Comparison of ENCODE assay signal across 8 cellular contexts in the genomic region with DNA sequence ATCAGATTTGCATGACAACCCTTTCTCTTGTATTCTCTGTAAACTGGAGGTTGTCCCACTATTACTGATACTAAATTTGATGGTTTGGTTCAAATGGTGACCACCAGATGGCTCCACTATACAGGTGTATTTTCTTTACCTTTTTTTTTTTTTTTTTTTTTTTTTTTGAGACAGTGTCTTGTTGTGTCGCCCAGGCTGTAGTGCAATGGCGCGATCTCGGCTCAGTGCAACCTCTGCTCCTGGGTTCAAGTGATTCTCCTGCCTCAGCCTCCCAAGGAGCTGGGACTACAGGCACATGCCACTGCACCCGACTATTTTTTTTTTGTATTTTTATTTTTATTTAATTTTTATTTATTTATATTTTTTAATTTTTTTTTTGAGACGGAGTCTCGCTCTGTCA. TPM values are rescaled to one million over a fixed set of nuclear protein-coding genes. Genes with fewer than 3 reads are reported as not detected.
DNase-seq lines count a peak whose midpoint lies in the region; ATAC-seq, FAIRE-seq and TF ChIP-seq lines count a peak whose summit lies in the region.

No MANE protein-coding gene starts in this region.

- H3K9me3 Mint-ChIP-seq in astrocyte (ENCODE audit: unreplicated experiment): peaks cover 2% of the 10 kb centered on the region

- peaks cover 16% of the 10 kb centered on the region for H3K4me1 ChIP-seq in astrocyte (ENCODE audit: insufficient read depth, low read length)
- peaks cover 0 to 35% (median 4%) of the 10 kb centered on the region in 4 donors for H3K4me1 ChIP-seq in right lobe of liver

- intact Hi-C loops in right lobe of liver (cut with DNase I): no loop called here
- intact Hi-C loops in lower leg skin (cut with DNase I; ENCODE audit: low total_unique reads): no loop called here

- H3K9me3 ChIP-seq in astrocyte (ENCODE audit: insufficient read depth, low read depth, low read length) (no peaks in the 10 kb centered on the region), right lobe of liver (no peaks in the 10 kb centered on the region)

- no peak for FAIRE-seq in astrocyte (lab: Jason Lieb, UNC)

- peak; percentile 29 for TF ChIP-seq CTCF in astrocyte (IDR thresholded peaks at IDR 0.05; ENCODE audit: insufficient read depth, low read depth, low read length)
- TF ChIP-seq CTCF in right lobe of liver (IDR thresholded peaks at IDR 0.05): peak; percentile 30 to 51 (median 41)
- TF ChIP-seq CTCF in lower leg skin (IDR thresholded peaks at IDR 0.05): no peak

- H3K4me3 Mint-ChIP-seq in astrocyte (ENCODE audit: unreplicated experiment): no peak overlapping the region

- H3K27ac Mint-ChIP-seq in astrocyte (ENCODE audit: unreplicated experiment): no peak overlapping the region

- no peak overlapping the region for H2AFZ ChIP-seq in astrocyte (ENCODE audit: low read depth, low read length)

- peak; percentile 6 to 61 (median 45) for ATAC-seq in right lobe of liver

- H4K20me1 ChIP-seq in astrocyte (ENCODE audit: insufficient read depth, low read length): peaks cover 17% of the 10 kb centered on the region

- no peaks in the 10 kb centered on the region for H3K27me3 ChIP-seq in astrocyte (ENCODE audit: insufficient read depth, low read length)
- no peaks in the 10 kb centered on the region for H3K27me3 ChIP-seq in right lobe of liver

- no peaks in the 10 kb centered on the region for H3K27me3 Mint-ChIP-seq in astrocyte (ENCODE audit: low read depth, unreplicated experiment)

- no peak overlapping the region for H3K4me2 ChIP-seq in astrocyte (ENCODE audit: low read length)

- H3K27ac ChIP-seq in astrocyte (ENCODE audit: low read depth, low read length) (no peak overlapping the region), right lobe of liver (no peak overlapping the region)

- in situ Hi-C loops in ACHN (cut with HindIII; ENCODE audit: low pct_ligation_motif_present, low pct_unique_long_range_greater_than_20kb, low sequenced_read_pairs): no loop called here

- TF ChIP-seq POLR2A in right lobe of liver (IDR thresholded peaks at IDR 0.05) (no peak), lower leg skin (IDR thresholded peaks at IDR 0.05) (no peak)

- H3K9ac ChIP-seq in astrocyte (ENCODE audit: low read length): no peak overlapping the region

- H3K36me3 Mint-ChIP-seq in astrocyte (ENCODE audit: low read depth, unreplicated experiment): peaks cover 2% of the 10 kb centered on the region

- H3K4me3 ChIP-seq in astrocyte (ENCODE audit: insufficient read depth, low read depth, low read length): no peak overlapping the region
- H3K4me3 ChIP-seq in right lobe of liver: no peak overlapping the region
- no peak overlapping the region for H3K4me3 ChIP-seq in lower leg skin (ENCODE audit: low read depth, poor library complexity, severe bottlenecking)

- H3K79me2 ChIP-seq in astrocyte (ENCODE audit: insufficient read depth, low read length): peaks cover 40% of the 10 kb centered on the region

- 60% methylated on average over 6 of the region's 7 CpGs for WGBS in right lobe of liver (ENCODE audit: insufficient coverage, low coverage, low lambda C conversion rate, missing lambda C conversion rate)
- WGBS in lower leg skin, 2 donors: 58 to 65% methylated on average over 7 of the region's 7 CpGs

- DNase-seq in ACHN (peak; percentile 31), ELR (ENCODE audit: low read depth) (peak; percentile 51), NCI-H2107 treated with DMSO at 0.1 percent for 48 hours (lab: John Stamatoyannopoulos, UW; ENCODE audit: unreplicated experiment) (peak; percentile 12), astrocyte (ENCODE audit: low read depth) (no peak), right lobe of liver (no peak), COR-L47 (lab: John Stamatoyannopoulos, UW) (no peak), pons (ENCODE audit: low spot score) (no peak), lower leg skin (ENCODE audit: low spot score in 2 of 2) (no peak)

- H3K36me3 ChIP-seq in astrocyte (ENCODE audit: insufficient read depth, low read length) (no peaks in the 10 kb centered on the region), right lobe of liver (no peaks in the 10 kb centered on the region)

- H3K4me1 Mint-ChIP-seq in astrocyte (ENCODE audit: low read depth, unreplicated experiment): peaks cover 2% of the 10 kb centered on the region

RNA-seq across cellular contexts. Expression of a gene that starts 6.6 kb away (rescaled TPM):
- total RNA-seq in astrocyte (84.7 and 93.8 TPM in 2 replicates), right lobe of liver (10 to 100 TPM; 21.1 to 64.3 (median 37.6) TPM), lower leg skin (10 to 100 TPM; 57.8 to 76.7 (median 67.9) TPM)

RNA-seq across cellular contexts. Expression of a gene that starts 27.7 kb away (rescaled TPM):
- total RNA-seq in astrocyte: 55.9 and 64.0 TPM in 2 replicates
- 1,000 to 10,000 TPM in 3 of 6 experiments, 100 to 1,000 TPM in 3; 606 to 3,254 (median 1,720) TPM for total RNA-seq in right lobe of liver
- 100 to 1,000 TPM; 117 to 280 (median 190) TPM for total RNA-seq in lower leg skin

RNA-seq across cellular contexts. Expression of a gene that starts 41.1 kb away (rescaled TPM):
- total RNA-seq in astrocyte (59.1 and 96.7 TPM in 2 replicates), right lobe of liver (100 to 1,000 TPM in 1 of 6 experiments, 10 to 100 TPM in 5; 11.2 to 120 (median 52.2) TPM), lower leg skin (10 to 100 TPM in 3 of 4 donors, 1 to 10 TPM in 1; 5.4 to 31.5 (median 13.8) TPM)

Comparison
In these comparisons a context has a peak if more than half of its experiments do, and no peak if none do; other contexts are left out.
1. DNase-seq: peak in ACHN (single experiment), ELR (single experiment) and NCI-H2107 treated with DMSO at 0.1 percent for 48 hours (single experiment); none in astrocyte (single experiment), right lobe of liver (0 of 3), COR-L47 (single experiment), pons (single experiment) and lower leg skin (0 of 2).
2. CTCF ChIP-seq: peak in astrocyte (single experiment) and right lobe of liver (4 of 4); none in lower leg skin (0 of 3).